22 cellular contexts compared by ENCODE assay signal in genomic region chr12:9781360-9781759, GRCh38. TPM values are rescaled to one million over a fixed set of nuclear protein-coding genes. Genes with fewer than 3 reads are reported as not detected.
DNase-seq lines count a peak whose midpoint lies in the region; ATAC-seq, FAIRE-seq and TF ChIP-seq lines count a peak whose summit lies in the region.
"Had no signal": no experiment of that assay in that cellular context is flagged by ENCODE, and none has a peak within 500 bp of the region (broad histone marks: within the 10 kb centered on the region; RNA-seq: fewer than 3 reads in every experiment).

No MANE protein-coding gene starts in this region.

- H3K4me3 ChIP-seq in mesenchymal stem cell (ENCODE audit: insufficient read depth in 1 of 2, low read depth in 1 of 2, low read length in 2 of 2) (no peak overlapping the region), small intestine (ENCODE audit: low read depth in 1 of 2, low read length in 2 of 2) (no peak overlapping the region)
- H3K4me3 ChIP-seq: BLaER1 had no signal

- H3K9me3 ChIP-seq in CD4-positive, alpha-beta T cell (ENCODE audit: control insufficient read depth, low read length) = no peaks in the 10 kb centered on the region
- no peaks in the 10 kb centered on the region for H3K9me3 ChIP-seq in mesenchymal stem cell (ENCODE audit: control insufficient read depth, low read length)
- H3K9me3 ChIP-seq in small intestine (ENCODE audit: control insufficient read depth, low read depth) = no peaks in the 10 kb centered on the region
- H3K9me3 ChIP-seq: BLaER1 had no signal

- DNase-seq in activated CD4-positive, alpha-beta T cell treated with anti-CD3 and anti-CD28 coated beads, Interleukin-2, amount 10 ng/mL, durations not matched to agents 24 days and 14 days = no peak
- DNase-seq in activated CD4-positive, alpha-beta T cell treated with anti-CD3 and anti-CD28 coated beads, Interleukin-2, amount 50 U/mL, for 48 hours = no peak
- no peak for DNase-seq in CD4-positive, alpha-beta T cell
- no peak for DNase-seq in activated CD4-positive, alpha-beta memory T cell treated with anti-CD3 and anti-CD28 coated beads for 36 hours
- DNase-seq in mesenchymal stem cell (no peak), small intestine (no peak), NK-92 (lab: John Stamatoyannopoulos, UW; ENCODE audit: unreplicated experiment) (no peak), hippocampal formation (lab: John Stamatoyannopoulos, UW) (no peak)
- DNase-seq: 8988T, COR-L47, HFFc6, KG1, NCI-H1436, NCI-H2029, NCI-H2171 treated with DMSO at 0.1 percent for 48 hours, NCI-H446 treated with DMSO at 0.1 percent for 48 hours, PC-3 had no signal

- peaks cover 16% of the 10 kb centered on the region for H3K36me3 Mint-ChIP-seq in activated CD4-positive, alpha-beta T cell treated with anti-CD3 and anti-CD28 coated beads, Interleukin-2, amount 10 ng/mL, durations not matched to agents 24 days and 14 days (ENCODE audit: low read depth)
- no peaks in the 10 kb centered on the region for H3K36me3 Mint-ChIP-seq in CD4-positive, alpha-beta T cell (ENCODE audit: low read depth)
- no peaks in the 10 kb centered on the region for H3K36me3 Mint-ChIP-seq in activated CD4-positive, alpha-beta memory T cell treated with anti-CD3 and anti-CD28 coated beads for 36 hours

- no peak overlapping the region for H3K14ac ChIP-seq in mesenchymal stem cell (ENCODE audit: low read length in 2 of 2)

- no peak for TF ChIP-seq CTCF in CD4-positive, alpha-beta T cell (IDR thresholded peaks at IDR 0.05)

- H3K27me3 ChIP-seq in CD4-positive, alpha-beta T cell (ENCODE audit: control insufficient read depth, insufficient read depth, low read length) = no peaks in the 10 kb centered on the region
- no peaks in the 10 kb centered on the region for H3K27me3 ChIP-seq in mesenchymal stem cell (ENCODE audit: control insufficient read depth in 1 of 2, insufficient read depth in 1 of 2, low read length in 2 of 2)
- no peaks in the 10 kb centered on the region for H3K27me3 ChIP-seq in small intestine (ENCODE audit: control insufficient read depth in 2 of 2, insufficient read depth in 2 of 2, low read length in 2 of 2)
- H3K27me3 ChIP-seq: BLaER1 had no signal

- H3K9ac ChIP-seq in mesenchymal stem cell (ENCODE audit: low read length) = no peak overlapping the region
- H3K9ac ChIP-seq: BLaER1 had no signal

- no peak overlapping the region for H3K27ac ChIP-seq in CD4-positive, alpha-beta T cell (ENCODE audit: low read depth, low read length)
- H3K27ac ChIP-seq in mesenchymal stem cell (ENCODE audit: low read length, poor library complexity, severe bottlenecking) (no peak overlapping the region), small intestine (ENCODE audit: low read depth in 1 of 2, low read length in 1 of 2) (no peak overlapping the region)
- H3K27ac ChIP-seq: BLaER1 had no signal

- H3K36me3 ChIP-seq in mesenchymal stem cell (ENCODE audit: control insufficient read depth in 1 of 2, insufficient read depth in 2 of 2, low read depth in 1 of 2, low read length in 2 of 2) (no peaks in the 10 kb centered on the region), small intestine (ENCODE audit: control insufficient read depth in 2 of 2, insufficient read depth in 2 of 2, low read length in 2 of 2) (no peaks in the 10 kb centered on the region)
- H3K36me3 ChIP-seq: BLaER1 had no signal

- H3K4me1 Mint-ChIP-seq in activated CD4-positive, alpha-beta T cell treated with anti-CD3 and anti-CD28 coated beads, Interleukin-2, amount 10 ng/mL, durations not matched to agents 24 days and 14 days = peaks cover 44% of the 10 kb centered on the region
- peaks cover 50% of the 10 kb centered on the region for H3K4me1 Mint-ChIP-seq in CD4-positive, alpha-beta T cell (ENCODE audit: low read depth)
- peaks cover 60% of the 10 kb centered on the region for H3K4me1 Mint-ChIP-seq in activated CD4-positive, alpha-beta memory T cell treated with anti-CD3 and anti-CD28 coated beads for 36 hours (ENCODE audit: low read depth)

- no peak overlapping the region for H2AK5ac ChIP-seq in mesenchymal stem cell (ENCODE audit: low read length, severe bottlenecking)

- H3K9me3 Mint-ChIP-seq in activated CD4-positive, alpha-beta T cell treated with anti-CD3 and anti-CD28 coated beads, Interleukin-2, amount 10 ng/mL, durations not matched to agents 24 days and 14 days = peaks cover 32% of the 10 kb centered on the region
- peaks cover 2% of the 10 kb centered on the region for H3K9me3 Mint-ChIP-seq in CD4-positive, alpha-beta T cell
- H3K9me3 Mint-ChIP-seq in activated CD4-positive, alpha-beta memory T cell treated with anti-CD3 and anti-CD28 coated beads for 36 hours = no peaks in the 10 kb centered on the region
- H3K9me3 Mint-ChIP-seq: HFFc6 had no signal

- 90% methylated on average over 1 of the region's 2 CpGs for WGBS in mesenchymal stem cell
- 76 to 82% (median 79%) methylated on average over 2 of the region's 2 CpGs for WGBS in small intestine, 3 donors

- H3K4me3 Mint-ChIP-seq in activated CD4-positive, alpha-beta T cell treated with anti-CD3 and anti-CD28 coated beads, Interleukin-2, amount 10 ng/mL, durations not matched to agents 24 days and 14 days = peak overlapping the region; percentile 40
- H3K4me3 Mint-ChIP-seq in CD4-positive, alpha-beta T cell = peak overlapping the region; percentile 18
- no peak overlapping the region for H3K4me3 Mint-ChIP-seq in activated CD4-positive, alpha-beta memory T cell treated with anti-CD3 and anti-CD28 coated beads for 36 hours
- H3K4me3 Mint-ChIP-seq: HFFc6 had no signal

- H3K23ac ChIP-seq in mesenchymal stem cell (ENCODE audit: low read length in 2 of 2) = no peak overlapping the region

- H2AFZ ChIP-seq in mesenchymal stem cell (ENCODE audit: low read depth, low read length) = no peak overlapping the region

- H3K4me1 ChIP-seq in mesenchymal stem cell (ENCODE audit: control insufficient read depth, insufficient read depth, low read depth, low read length) (no peaks in the 10 kb centered on the region), small intestine (ENCODE audit: control insufficient read depth in 2 of 2, insufficient read depth in 1 of 2, low read depth in 1 of 2, low read length in 1 of 2) (no peaks in the 10 kb centered on the region)
- H3K4me1 ChIP-seq: BLaER1 had no signal

- H2BK5ac ChIP-seq in mesenchymal stem cell (ENCODE audit: low read depth, low read length, poor library complexity, severe bottlenecking) = no peak overlapping the region

- H3K79me1 ChIP-seq in mesenchymal stem cell (replicated peaks; ENCODE audit: low read length, poor library complexity, severe bottlenecking) = no peaks in the 10 kb centered on the region

- intact Hi-C loops in activated CD4-positive, alpha-beta T cell treated with anti-CD3 and anti-CD28 coated beads, Interleukin-2, amount 10 ng/mL, durations not matched to agents 24 days and 14 days (cut with micrococcal nuclease) = no loop called here
- intact Hi-C loops in CD4-positive, alpha-beta T cell (cut with DNase I, micrococcal nuclease) = no loop called here
- intact Hi-C loops in activated CD4-positive, alpha-beta memory T cell treated with anti-CD3 and anti-CD28 coated beads for 36 hours (cut with micrococcal nuclease) = no loop called here

- no peaks in the 10 kb centered on the region for H3K27me3 Mint-ChIP-seq in activated CD4-positive, alpha-beta T cell treated with anti-CD3 and anti-CD28 coated beads, Interleukin-2, amount 10 ng/mL, durations not matched to agents 24 days and 14 days
- H3K27me3 Mint-ChIP-seq in CD4-positive, alpha-beta T cell = no peaks in the 10 kb centered on the region
- no peaks in the 10 kb centered on the region for H3K27me3 Mint-ChIP-seq in activated CD4-positive, alpha-beta memory T cell treated with anti-CD3 and anti-CD28 coated beads for 36 hours

- H2BK15ac ChIP-seq in mesenchymal stem cell (ENCODE audit: low read depth, poor library complexity, severe bottlenecking) = no peak overlapping the region

- H4K8ac ChIP-seq in mesenchymal stem cell (ENCODE audit: low read length) = peak overlapping the region; percentile 54

- ATAC-seq in CD4-positive, alpha-beta T cell (ENCODE audit: poor library complexity) = no peak
- ATAC-seq: HepG2, PC-3 had no signal

- no peak overlapping the region for H3K4ac ChIP-seq in mesenchymal stem cell (ENCODE audit: low read depth in 1 of 2, low read length in 2 of 2)

- FAIRE-seq in small intestine (lab: Jason Lieb, UNC) = no peak
- FAIRE-seq: GM12892, HepG2 had no signal

- H3K27ac Mint-ChIP-seq in activated CD4-positive, alpha-beta T cell treated with anti-CD3 and anti-CD28 coated beads, Interleukin-2, amount 10 ng/mL, durations not matched to agents 24 days and 14 days = peak overlapping the region; percentile 52
- H3K27ac Mint-ChIP-seq in CD4-positive, alpha-beta T cell = no peak overlapping the region
- peak overlapping the region; percentile 20 for H3K27ac Mint-ChIP-seq in activated CD4-positive, alpha-beta memory T cell treated with anti-CD3 and anti-CD28 coated beads for 36 hours
- H3K27ac Mint-ChIP-seq: HFFc6 had no signal

- CTCF ChIA-PET in CD4-positive, alpha-beta T cell (lab: Charles Lee) = interaction anchor here (1.3 to 1.4 kb wide), 2 partner anchors 31 to 38 kb away, joined by 3 to 5 read pairs; no protein-coding TSS in a partner anchor
- CTCF ChIA-PET in activated CD4-positive, alpha-beta memory T cell treated with anti-CD3 and anti-CD28 coated beads for 36 hours (lab: Charles Lee) = interaction anchor here (1.0 to 2.8 kb wide), 5 partner anchors 9 to 146 kb away, joined by 3 to 9 read pairs (median 3); no protein-coding TSS in a partner anchor

- peak overlapping the region; percentile 68 for H4K91ac ChIP-seq in mesenchymal stem cell (ENCODE audit: low read length)

- no peak overlapping the region for H3K4me2 ChIP-seq in mesenchymal stem cell (ENCODE audit: low read length, poor library complexity, severe bottlenecking)
- H3K4me2 ChIP-seq: BLaER1 had no signal

- H3K18ac ChIP-seq in mesenchymal stem cell (ENCODE audit: low read depth in 1 of 2, low read length in 2 of 2) = peak overlapping the region; percentile 16 to 62

- POLR2A ChIA-PET in CD4-positive, alpha-beta T cell (lab: Charles Lee) = interaction anchor here (0.6 to 1.5 kb wide), 7 partner anchors 8 to 30 kb away, joined by 3 to 5 read pairs (median 3); partner anchors contain the start of gene CD69
- POLR2A ChIA-PET in activated CD4-positive, alpha-beta memory T cell treated with anti-CD3 and anti-CD28 coated beads for 36 hours (lab: Charles Lee) = interaction anchor here (1.9 kb wide), 1 partner anchor 20 kb away, joined by 5 read pairs; the partner anchor contains the start of gene CD69

- H2BK120ac ChIP-seq in mesenchymal stem cell (ENCODE audit: low read depth, low read length) = no peak overlapping the region

- peak overlapping the region; percentile 15 to 84 for H2BK12ac ChIP-seq in mesenchymal stem cell (ENCODE audit: low read length in 2 of 2)

RNA-seq across cellular contexts. Expression of gene CD69, which starts 20.7 kb away (rescaled TPM):
- 106 and 111 TPM in 2 replicates for total RNA-seq in activated CD4-positive, alpha-beta T cell treated with anti-CD3 and anti-CD28 coated beads, Interleukin-2, amount 10 ng/mL, durations not matched to agents 24 days and 14 days
- total RNA-seq in CD4-positive, alpha-beta T cell = 100 to 1,000 TPM; 631 to 659 TPM
- total RNA-seq in activated CD4-positive, alpha-beta memory T cell treated with anti-CD3 and anti-CD28 coated beads for 36 hours = 100 to 1,000 TPM; 118 to 120 TPM
- 4.8 TPM for polyA plus RNA-seq in mesenchymal stem cell (2013, experiment 1 of 2)
- 5.2 TPM for polyA plus RNA-seq in mesenchymal stem cell (2013, experiment 2 of 2)
- polyA plus RNA-seq in small intestine = 1 to 10 TPM; 1.8 to 6.2 (median 4.1) TPM
- total RNA-seq: H4, HepG2, HFFc6, PC-3 had no signal
- polyA plus RNA-seq: HepG2 had no signal

RNA-seq across cellular contexts. Expression of gene KLRF1, which starts 45.9 kb away (rescaled TPM):
- total RNA-seq in activated CD4-positive, alpha-beta T cell treated with anti-CD3 and anti-CD28 coated beads, Interleukin-2, amount 10 ng/mL, durations not matched to agents 24 days and 14 days = not detected in 2 replicates
- total RNA-seq in CD4-positive, alpha-beta T cell = under 1 TPM in 1 of 2 experiments, not detected in 1; 0.44 TPM
- not detected for total RNA-seq in activated CD4-positive, alpha-beta memory T cell treated with anti-CD3 and anti-CD28 coated beads for 36 hours
- not detected for polyA plus RNA-seq in mesenchymal stem cell (2013, experiment 1 of 2)
- polyA plus RNA-seq in mesenchymal stem cell (2013, experiment 2 of 2) = 0.10 TPM
- polyA plus RNA-seq in small intestine = under 1 TPM in 1 of 3 donors, not detected in 2; 0.24 TPM
- total RNA-seq: HepG2, HFFc6, PC-3 had no signal
- polyA plus RNA-seq: HepG2 had no signal

RNA-seq across cellular contexts. Expression of gene CLECL1, which starts 48.5 kb away (rescaled TPM):
- total RNA-seq in activated CD4-positive, alpha-beta T cell treated with anti-CD3 and anti-CD28 coated beads, Interleukin-2, amount 10 ng/mL, durations not matched to agents 24 days and 14 days = 5.3 and 9.1 TPM in 2 replicates
- 1 to 10 TPM in 1 of 2 experiments, under 1 TPM in 1; 0.44 to 1.7 TPM for total RNA-seq in CD4-positive, alpha-beta T cell
- 1 to 10 TPM; 6.5 to 7.4 TPM for total RNA-seq in activated CD4-positive, alpha-beta memory T cell treated with anti-CD3 and anti-CD28 coated beads for 36 hours
- not detected for polyA plus RNA-seq in mesenchymal stem cell (2013, experiment 1 of 2)
- not detected for polyA plus RNA-seq in mesenchymal stem cell (2013, experiment 2 of 2)
- 1 to 10 TPM in 1 of 3 donors, under 1 TPM in 1, not detected in 1; 0.92 to 2.4 TPM for polyA plus RNA-seq in small intestine
- total RNA-seq: H4, HepG2, HFFc6, M059J, PC-3 had no signal
- polyA plus RNA-seq: HepG2 had no signal
